In genomic region chr14:70665448-70666363, GRCh38 we compare ENCODE assay signal across 8 cellular contexts. TPM values are rescaled to one million over a fixed set of nuclear protein-coding genes. Genes with fewer than 3 reads are reported as not detected.
DNase-seq lines count a peak whose midpoint lies in the region; ATAC-seq lines count a peak whose summit lies in the region.

No MANE protein-coding gene starts in this region.

- H3K4me3 Mint-ChIP-seq in T-helper 1 cell treated with Interleukin-12 subunit alpha and Interleukin-12 subunit beta and Interleukin-4 antibody, amounts not matched to agents 30 μg/mL and 1 μg/mL, for 36 hours: no peak overlapping the region
- H3K4me3 Mint-ChIP-seq in activated CD8-positive, alpha-beta memory T cell treated with anti-CD3 and anti-CD28 coated beads, Interleukin-2, amount 10 ng/mL, durations not matched to agents 7 days and 5 days: no peak overlapping the region

- H3K27me3 ChIP-seq in adipocyte (replicated peaks; ENCODE audit: control insufficient read depth, insufficient read depth, low read length) (no peaks in the 10 kb centered on the region), aorta (ENCODE audit: control insufficient read depth in 1 of 2, insufficient read depth in 2 of 2, low read length in 1 of 2) (no peaks in the 10 kb centered on the region)

- peak; percentile 51 for ATAC-seq in HG02571 (IDR thresholded peaks at IDR 0.05; ENCODE audit: unreplicated experiment)
- no peak for ATAC-seq in activated CD8-positive, alpha-beta memory T cell treated with anti-CD3 and anti-CD28 coated beads, Interleukin-2, amount 10 ng/mL, durations not matched to agents 7 days and 5 days
- no peak for ATAC-seq in aorta (ENCODE audit: low FRiP score)

- DNase-seq in T-helper 1 cell (no peak), MV-4-11 (lab: John Stamatoyannopoulos, UW) (peak; percentile 54), adipocyte (ENCODE audit: low read depth) (peak; percentile 1), renal cortical epithelial cell (ENCODE audit: low read depth) (peak; percentile 76), aorta (no peak)
- no peak for DNase-seq in activated CD8-positive, alpha-beta memory T cell treated with anti-CD3 and anti-CD28 coated beads, Interleukin-2, amount 10 ng/mL, durations not matched to agents 7 days and 5 days

- H3K36me3 Mint-ChIP-seq in T-helper 1 cell treated with Interleukin-12 subunit alpha and Interleukin-12 subunit beta and Interleukin-4 antibody, amounts not matched to agents 30 μg/mL and 1 μg/mL, for 36 hours (ENCODE audit: low read depth): peaks cover 17% of the 10 kb centered on the region
- H3K36me3 Mint-ChIP-seq in activated CD8-positive, alpha-beta memory T cell treated with anti-CD3 and anti-CD28 coated beads, Interleukin-2, amount 10 ng/mL, durations not matched to agents 7 days and 5 days: peaks cover 22% of the 10 kb centered on the region

- H3K4me1 ChIP-seq in adipocyte (ENCODE audit: control insufficient read depth, insufficient read depth, low read length) (peaks cover 5% of the 10 kb centered on the region), aorta (ENCODE audit: control insufficient read depth in 1 of 2, insufficient read depth in 2 of 2, low read length in 2 of 2) (no peaks in the 10 kb centered on the region)

- no peaks in the 10 kb centered on the region for H3K27me3 Mint-ChIP-seq in T-helper 1 cell treated with Interleukin-12 subunit alpha and Interleukin-12 subunit beta and Interleukin-4 antibody, amounts not matched to agents 30 μg/mL and 1 μg/mL, for 36 hours (ENCODE audit: low read depth)
- H3K27me3 Mint-ChIP-seq in activated CD8-positive, alpha-beta memory T cell treated with anti-CD3 and anti-CD28 coated beads, Interleukin-2, amount 10 ng/mL, durations not matched to agents 7 days and 5 days: no peaks in the 10 kb centered on the region

- no peak overlapping the region for H3K9ac ChIP-seq in adipocyte (ENCODE audit: low read length)

- CTCF ChIA-PET in activated CD8-positive, alpha-beta memory T cell treated with anti-CD3 and anti-CD28 coated beads, Interleukin-2, amount 10 ng/mL, durations not matched to agents 7 days and 5 days (lab: Charles Lee): interaction anchor here (2.9 kb wide), 1 partner anchor 152 kb away, joined by 8 read pairs; no protein-coding TSS in a partner anchor

- WGBS in aorta, 2 donors: 74 to 87% methylated on average over 8 of the region's 8 CpGs

- H3K27ac Mint-ChIP-seq in T-helper 1 cell treated with Interleukin-12 subunit alpha and Interleukin-12 subunit beta and Interleukin-4 antibody, amounts not matched to agents 30 μg/mL and 1 μg/mL, for 36 hours: peak overlapping the region; percentile 36
- no peak overlapping the region for H3K27ac Mint-ChIP-seq in activated CD8-positive, alpha-beta memory T cell treated with anti-CD3 and anti-CD28 coated beads, Interleukin-2, amount 10 ng/mL, durations not matched to agents 7 days and 5 days

- H3K27ac ChIP-seq in aorta (ENCODE audit: low read depth in 1 of 2, low read length in 2 of 2): no peak overlapping the region

- H3K9me3 Mint-ChIP-seq in T-helper 1 cell treated with Interleukin-12 subunit alpha and Interleukin-12 subunit beta and Interleukin-4 antibody, amounts not matched to agents 30 μg/mL and 1 μg/mL, for 36 hours: no peaks in the 10 kb centered on the region
- H3K9me3 Mint-ChIP-seq in activated CD8-positive, alpha-beta memory T cell treated with anti-CD3 and anti-CD28 coated beads, Interleukin-2, amount 10 ng/mL, durations not matched to agents 7 days and 5 days (ENCODE audit: low read depth): no peaks in the 10 kb centered on the region

- peaks cover 36% of the 10 kb centered on the region for H3K4me1 Mint-ChIP-seq in T-helper 1 cell treated with Interleukin-12 subunit alpha and Interleukin-12 subunit beta and Interleukin-4 antibody, amounts not matched to agents 30 μg/mL and 1 μg/mL, for 36 hours (ENCODE audit: low read depth)
- peaks cover 28% of the 10 kb centered on the region for H3K4me1 Mint-ChIP-seq in activated CD8-positive, alpha-beta memory T cell treated with anti-CD3 and anti-CD28 coated beads, Interleukin-2, amount 10 ng/mL, durations not matched to agents 7 days and 5 days

- no peaks in the 10 kb centered on the region for H3K36me3 ChIP-seq in adipocyte (ENCODE audit: control insufficient read depth, insufficient read depth, low read length, severe bottlenecking)
- H3K36me3 ChIP-seq in aorta (ENCODE audit: control insufficient read depth in 1 of 2, insufficient read depth in 2 of 2, low read length in 1 of 2): no peaks in the 10 kb centered on the region

- H3K4me3 ChIP-seq in adipocyte (ENCODE audit: low read length): no peak overlapping the region
- no peak overlapping the region for H3K4me3 ChIP-seq in aorta (ENCODE audit: low read length in 2 of 2)

- no peaks in the 10 kb centered on the region for H3K9me3 ChIP-seq in adipocyte (ENCODE audit: control insufficient read depth, low read length)
- H3K9me3 ChIP-seq in aorta (ENCODE audit: control insufficient read depth, low read length): no peaks in the 10 kb centered on the region

- intact Hi-C loops in aorta (cut with DNase I): loop anchor here in 1 of 2 donors (2.0 kb wide), 1 partner anchor 47 kb away; no protein-coding TSS in a partner anchor

RNA-seq across cellular contexts. Expression of gene TTC9, which starts 24.0 kb away (rescaled TPM):
- total RNA-seq in renal cortical epithelial cell (4.0 and 9.9 TPM in 2 replicates), aorta (1 to 10 TPM; 2.7 to 2.9 TPM)
- 10 to 100 TPM in 1 of 2 experiments, 1 to 10 TPM in 1; 7.8 to 11.8 TPM for total RNA-seq in activated CD8-positive, alpha-beta memory T cell treated with anti-CD3 and anti-CD28 coated beads, Interleukin-2, amount 10 ng/mL, durations not matched to agents 7 days and 5 days
- polyA plus RNA-seq in aorta: 1 to 10 TPM; 1.6 to 2.8 TPM

Comparison
In these comparisons a context has a peak if more than half of its experiments do, and no peak if none do; other contexts are left out.
1. DNase-seq: peak in MV-4-11 (single experiment), adipocyte (single experiment) and renal cortical epithelial cell (single experiment); none in T-helper 1 cell (0 of 5), activated CD8-positive, alpha-beta memory T cell treated with anti-CD3 and anti-CD28 coated beads, Interleukin-2, amount 10 ng/mL, durations not matched to agents 7 days and 5 days (single experiment) and aorta (0 of 2).